In the genomic region with DNA sequence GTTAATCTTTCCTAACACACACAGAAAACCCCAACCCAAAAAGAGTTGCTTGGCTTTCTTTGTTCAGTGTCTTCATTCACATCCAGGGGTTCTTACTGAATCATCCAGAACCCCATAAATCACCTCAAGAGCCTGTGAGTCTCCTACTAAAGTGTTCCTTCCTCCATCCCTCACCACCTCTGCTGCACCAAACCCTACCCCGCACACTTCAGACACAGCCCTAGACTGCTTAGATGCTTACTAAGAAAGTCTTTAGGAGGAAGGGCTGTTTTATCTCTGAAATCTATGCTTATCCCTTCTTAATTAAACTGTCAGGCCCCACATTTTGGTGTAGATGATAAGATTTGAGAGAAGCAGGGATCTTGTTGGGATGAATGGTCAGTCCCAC, we compare ENCODE assay signal across 8 cellular contexts.
A peak's percentile ranks its signal among the peaks of the same experiment; 100 is the strongest.
DNase-seq lines count a peak whose midpoint lies in the region; ATAC-seq and TF ChIP-seq lines count a peak whose summit lies in the region.
"Had no signal": no experiment of that assay in that cellular context is flagged by ENCODE, and none has a peak within 500 bp of the region (broad histone marks: within the 10 kb centered on the region; RNA-seq: fewer than 3 reads in every experiment).

No MANE protein-coding gene starts in this region.

- H3K23ac ChIP-seq in IMR-90 (ENCODE audit: low read depth, low read length) (no peak overlapping the region), neuronal stem cell (ENCODE audit: low read depth, low read length, poor library complexity) (no peak overlapping the region)

- no peaks in the 10 kb centered on the region for H3K4me1 ChIP-seq in CD8-positive, alpha-beta T cell (ENCODE audit: insufficient read depth, low read length)
- no peaks in the 10 kb centered on the region for H3K4me1 ChIP-seq in IMR-90 (ENCODE audit: control insufficient read depth, insufficient read depth, low read length)
- H3K4me1 ChIP-seq in right cardiac atrium (ENCODE audit: control insufficient read depth, insufficient read depth, low read length) = peaks cover 4% of the 10 kb centered on the region
- H3K4me1 ChIP-seq in gastrocnemius medialis = peaks cover 9 to 17% of the 10 kb centered on the region in 2 donors
- H3K4me1 ChIP-seq in neuronal stem cell (ENCODE audit: control insufficient read depth in 2 of 2, insufficient read depth in 1 of 2, low read depth in 1 of 2, low read length in 2 of 2) = peaks cover 0 to 2% of the 10 kb centered on the region in 2 donors

- H2BK120ac ChIP-seq in IMR-90 (ENCODE audit: low read depth, low read length) = no peak overlapping the region
- no peak overlapping the region for H2BK120ac ChIP-seq in neuronal stem cell (ENCODE audit: low read depth, low read length)

- H3K14ac ChIP-seq in IMR-90 (replicated peaks; ENCODE audit: low read depth, low read length) (peak overlapping the region; percentile 39; the same call in 1 of the 2 replicates), neuronal stem cell (ENCODE audit: low read length) (no peak overlapping the region)

- H3K9me3 ChIP-seq in CD8-positive, alpha-beta T cell (ENCODE audit: low read length) = no peaks in the 10 kb centered on the region
- H3K9me3 ChIP-seq in IMR-90 (ENCODE audit: control insufficient read depth, insufficient read depth, low read length) = no peaks in the 10 kb centered on the region
- no peaks in the 10 kb centered on the region for H3K9me3 ChIP-seq in right cardiac atrium (ENCODE audit: control insufficient read depth, low read length)
- H3K9me3 ChIP-seq in gastrocnemius medialis = no peaks in the 10 kb centered on the region
- no peaks in the 10 kb centered on the region for H3K9me3 ChIP-seq in neuronal stem cell (replicated peaks in 1 of 2; ENCODE audit: control insufficient read depth in 2 of 2, insufficient read depth in 1 of 2, low read depth in 1 of 2, low read length in 2 of 2)

- BruUV-seq in IMR-90 (replicated peaks; lab: Mats Ljungman, UMichigan) = no TSS peak

- no peak overlapping the region for H2BK12ac ChIP-seq in neuronal stem cell (ENCODE audit: low read length)

- DNase-seq in CD8-positive, alpha-beta T cell = no peak
- DNase-seq in IMR-90 (no peak), right cardiac atrium (no peak), gastrocnemius medialis (no peak), NCI-H510A treated with DMSO at 0.1 percent for 48 hours (lab: John Stamatoyannopoulos, UW) (no peak), RKO (ENCODE audit: low spot score) (no peak), neuronal stem cell (ENCODE audit: low spot score) (no peak)
- DNase-seq: NCI-H1694 treated with DMSO at 0.1 percent for 48 hours had no signal

- H3K4me2 ChIP-seq in IMR-90 (ENCODE audit: low read depth, low read length) (no peak overlapping the region), neuronal stem cell (ENCODE audit: insufficient read depth, low read length, poor library complexity, severe bottlenecking) (no peak overlapping the region)

- H3K9ac ChIP-seq in IMR-90 (ENCODE audit: low read depth, low read length) (no peak overlapping the region), neuronal stem cell (ENCODE audit: low read depth, low read length, poor library complexity) (no peak overlapping the region)

- intact Hi-C loops in CD8-positive, alpha-beta T cell (cut with DNase I, micrococcal nuclease) = no loop called here
- intact Hi-C loops in IMR-90 (cut with micrococcal nuclease) = loop anchor here (5.0 kb wide), 1 partner anchor 35 kb away; no protein-coding TSS in a partner anchor
- intact Hi-C loops in right cardiac atrium (cut with DNase I) = no loop called here
- intact Hi-C loops in gastrocnemius medialis (cut with DNase I; ENCODE audit: low total_unique reads) = no loop called here

- H3K9me3 Mint-ChIP-seq in CD8-positive, alpha-beta T cell = peaks cover 6% of the 10 kb centered on the region

- dilution Hi-C loops in IMR-90 (cut with HindIII; ENCODE audit: low sequenced_read_pairs, unreplicated experiment) = no loop called here

- peak overlapping the region; percentile 29 for H3K27ac Mint-ChIP-seq in CD8-positive, alpha-beta T cell

- no peak overlapping the region for H3K4me3 ChIP-seq in CD8-positive, alpha-beta T cell (ENCODE audit: low read depth, low read length)
- H3K4me3 ChIP-seq in IMR-90 (ENCODE audit: insufficient read depth, low read depth, low read length) (no peak overlapping the region), right cardiac atrium (ENCODE audit: low read length) (no peak overlapping the region), gastrocnemius medialis (no peak overlapping the region), neuronal stem cell (ENCODE audit: low read length in 2 of 2) (no peak overlapping the region)

- ATAC-seq in CD8-positive, alpha-beta T cell = peak; percentile 29
- no peak for ATAC-seq in IMR-90 (ENCODE audit: low read depth)
- ATAC-seq in right cardiac atrium = peak; percentile 23 to 47
- ATAC-seq in gastrocnemius medialis = no peak

- H4K5ac ChIP-seq in IMR-90 (ENCODE audit: low read depth, low read length) = no peak overlapping the region

- no peak overlapping the region for H4K91ac ChIP-seq in IMR-90 (ENCODE audit: insufficient read depth, low read depth, low read length)
- H4K91ac ChIP-seq in neuronal stem cell (ENCODE audit: low read depth, low read length, poor library complexity) = no peak overlapping the region

- no peak overlapping the region for H3K4me3 Mint-ChIP-seq in CD8-positive, alpha-beta T cell

- H3K9me1 ChIP-seq in IMR-90 (ENCODE audit: insufficient read depth, low read length) = no peaks in the 10 kb centered on the region

- H3K4ac ChIP-seq in IMR-90 (ENCODE audit: low read depth, low read length) = no peak overlapping the region
- no peak overlapping the region for H3K4ac ChIP-seq in neuronal stem cell (ENCODE audit: low read length)

- H2BK15ac ChIP-seq in IMR-90 (ENCODE audit: low read depth, low read length) (no peak overlapping the region), neuronal stem cell (ENCODE audit: low read length) (no peak overlapping the region)

- H2BK20ac ChIP-seq in IMR-90 (ENCODE audit: low read depth, low read length) = no peak overlapping the region

- TF ChIP-seq CTCF in CD8-positive, alpha-beta T cell (IDR thresholded peaks at IDR 0.05) = no peak
- TF ChIP-seq CTCF in IMR-90 (conservative IDR thresholded peaks at IDR 0.05; ENCODE audit: low read depth, low read length) (no peak), gastrocnemius medialis (IDR thresholded peaks at IDR 0.05 in 4 of 5, conservative IDR thresholded peaks at IDR 0.05 in 1 of 5) (no peak)

- no peak overlapping the region for H3K27ac ChIP-seq in CD8-positive, alpha-beta T cell (ENCODE audit: low read depth, low read length)
- no peak overlapping the region for H3K27ac ChIP-seq in IMR-90 (ENCODE audit: insufficient read depth, low read length)
- H3K27ac ChIP-seq in right cardiac atrium (ENCODE audit: low read length) = peak overlapping the region; percentile 93
- H3K27ac ChIP-seq in gastrocnemius medialis = peak overlapping the region in 3 of 4 donors; percentile 31 to 41 (median 38)
- H3K27ac ChIP-seq in neuronal stem cell (replicated peaks; ENCODE audit: low read length) = no peak overlapping the region

- no peak overlapping the region for H2AK5ac ChIP-seq in IMR-90 (ENCODE audit: low read depth, low read length)
- H2AK5ac ChIP-seq in neuronal stem cell (ENCODE audit: low read depth, low read length) = no peak overlapping the region

- WGBS in IMR-90 (ENCODE audit: extremely low coverage in 2 of 2, insufficient read length in 1 of 2), 2 experiments = no CpG with 5 or more reads among the region's 1 CpG
- 91% methylated on average over 1 of the region's 1 CpG for WGBS in right cardiac atrium
- no CpG with 5 or more reads among the region's 1 CpG for WGBS in neuronal stem cell (ENCODE audit: extremely low coverage in 2 of 2, insufficient read length in 2 of 2, insufficient replicate concordance in 1 of 2), 2 donors

- H2BK5ac ChIP-seq in IMR-90 (ENCODE audit: low read depth, low read length, poor library complexity, severe bottlenecking) (no peak overlapping the region), neuronal stem cell (ENCODE audit: low read length) (no peak overlapping the region)

- no peak for TF ChIP-seq POLR2A in IMR-90 (IDR thresholded peaks at IDR 0.05; ENCODE audit: low read depth, low read length)
- no peak for TF ChIP-seq POLR2A in gastrocnemius medialis (IDR thresholded peaks at IDR 0.05)

- CTCF ChIA-PET in CD8-positive, alpha-beta T cell (lab: Charles Lee) = no interaction called here
- CTCF ChIA-PET in IMR-90 (lab: Yijun Ruan, JAX) = interaction anchor here (0.5 kb wide), 1 partner anchor 1616 kb away, joined by 3 read pairs; no protein-coding TSS in a partner anchor

- no peaks in the 10 kb centered on the region for H4K20me1 ChIP-seq in IMR-90 (ENCODE audit: insufficient read depth, low read length)

- in situ Hi-C loops in IMR-90 (cut with MboI; ENCODE audit: low sequenced_read_pairs) (no loop called here), gastrocnemius medialis (cut with MboI; ENCODE audit: low sequenced_read_pairs in 4 of 4) (no loop called here)

- H2AFZ ChIP-seq in IMR-90 (replicated peaks; ENCODE audit: low read length, poor library complexity) = peak overlapping the region; percentile 13
- H2AFZ ChIP-seq in neuronal stem cell (ENCODE audit: low read length) = no peak overlapping the region

- no peaks in the 10 kb centered on the region for H3K36me3 ChIP-seq in CD8-positive, alpha-beta T cell (ENCODE audit: insufficient read depth, low read length)
- H3K36me3 ChIP-seq in IMR-90 (ENCODE audit: control insufficient read depth, insufficient read depth, low read length) (no peaks in the 10 kb centered on the region), gastrocnemius medialis (no peaks in the 10 kb centered on the region), neuronal stem cell (replicated peaks in 1 of 2; ENCODE audit: control insufficient read depth in 2 of 2, insufficient read depth in 2 of 2, low read length in 2 of 2) (no peaks in the 10 kb centered on the region)

- H2AK9ac ChIP-seq in IMR-90 (replicated peaks; ENCODE audit: low read depth, low read length, poor library complexity) = no peak overlapping the region

- POLR2A ChIA-PET in CD8-positive, alpha-beta T cell (lab: Charles Lee) = no interaction called here
- POLR2A ChIA-PET in IMR-90 (lab: Charles Lee; ENCODE audit: unreplicated experiment) = no interaction called here

- 0 out of 4 replicates have a peak overlapping the region, but pooled peaks of 1 of the 2 experiments have one; percentile 19 for H4K8ac ChIP-seq in IMR-90 (ENCODE audit: low read depth in 2 of 2, low read length in 2 of 2)
- H4K8ac ChIP-seq in neuronal stem cell (ENCODE audit: low read depth, low read length) = no peak overlapping the region

- H3K79me1 ChIP-seq in IMR-90 (ENCODE audit: low read depth in 1 of 2, low read length in 2 of 2) = no peaks in the 10 kb centered on the region
- no peaks in the 10 kb centered on the region for H3K79me1 ChIP-seq in neuronal stem cell (ENCODE audit: low read depth, low read length)

- no peaks in the 10 kb centered on the region for H3K36me3 Mint-ChIP-seq in CD8-positive, alpha-beta T cell

- no peaks in the 10 kb centered on the region for H3K27me3 ChIP-seq in CD8-positive, alpha-beta T cell (ENCODE audit: insufficient read depth, low read length)
- H3K27me3 ChIP-seq in IMR-90 (ENCODE audit: control insufficient read depth, insufficient read depth, low read length) (no peaks in the 10 kb centered on the region), right cardiac atrium (ENCODE audit: control insufficient read depth, insufficient read depth) (no peaks in the 10 kb centered on the region), gastrocnemius medialis (no peaks in the 10 kb centered on the region), neuronal stem cell (ENCODE audit: control insufficient read depth in 3 of 3, insufficient read depth in 3 of 3, low read depth in 1 of 3, low read length in 3 of 3) (no peaks in the 10 kb centered on the region)

- no peak overlapping the region for H3K56ac ChIP-seq in IMR-90 (ENCODE audit: extremely low read depth, insufficient read depth, low read length)

- H3K18ac ChIP-seq in IMR-90 (ENCODE audit: low read depth, low read length) (no peak overlapping the region), neuronal stem cell (ENCODE audit: low read length) (no peak overlapping the region)

- peaks cover 13% of the 10 kb centered on the region for H3K4me1 Mint-ChIP-seq in CD8-positive, alpha-beta T cell (ENCODE audit: low read depth)

- H3K27me3 Mint-ChIP-seq in CD8-positive, alpha-beta T cell (ENCODE audit: low read depth) = no peaks in the 10 kb centered on the region

- no peak for TF ChIP-seq RAD21 in IMR-90 (IDR thresholded peaks at IDR 0.05; ENCODE audit: low read length)

Comparison
In these comparisons a context has a peak if more than half of its experiments do, and no peak if none do; other contexts are left out.
1. ATAC-seq: peak in CD8-positive, alpha-beta T cell (single experiment) and right cardiac atrium (2 of 2); none in IMR-90 (single experiment) and gastrocnemius medialis (0 of 2).
2. H3K27ac ChIP-seq: peak in right cardiac atrium (single experiment) and gastrocnemius medialis (3 of 4); none in CD8-positive, alpha-beta T cell (single experiment), IMR-90 (single experiment) and neuronal stem cell (single experiment).